33 cellular contexts compared by ENCODE assay signal in the genomic region with DNA sequence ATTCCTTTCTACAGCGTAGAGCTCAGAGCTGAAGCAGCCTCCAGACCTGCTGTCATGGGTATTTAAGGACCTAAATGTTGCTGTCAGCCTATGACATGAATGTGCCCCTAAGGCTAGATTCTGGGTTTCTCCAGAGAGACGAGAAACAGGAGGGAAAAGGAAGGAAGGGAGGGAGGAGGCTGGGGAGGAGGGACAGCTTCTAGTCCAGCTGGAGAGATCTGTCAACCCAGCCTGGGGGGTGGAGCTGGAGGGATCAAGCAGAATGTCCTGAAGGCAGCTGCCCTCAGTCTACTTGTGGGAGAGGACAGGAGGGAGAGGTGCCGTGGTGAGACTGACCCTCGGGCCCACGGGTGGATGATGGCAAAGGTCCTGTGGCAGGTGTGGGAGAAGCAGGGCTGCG. TPM values are rescaled to one million over a fixed set of nuclear protein-coding genes. Genes with fewer than 3 reads are reported as not detected.
DNase-seq lines count a peak whose midpoint lies in the region; ATAC-seq and TF ChIP-seq lines count a peak whose summit lies in the region.
"Had no signal": no experiment of that assay in that cellular context is flagged by ENCODE, and none has a peak within 500 bp of the region (broad histone marks: within the 10 kb centered on the region; RNA-seq: fewer than 3 reads in every experiment).

No MANE protein-coding gene starts in this region.

- peak overlapping the region; percentile 10 for H2AK5ac ChIP-seq in neuronal stem cell (ENCODE audit: low read depth, low read length)

- H3K4me3 ChIP-seq in dorsolateral prefrontal cortex: no peak overlapping the region
- no peak overlapping the region for H3K4me3 ChIP-seq in neuronal stem cell (ENCODE audit: low read length in 2 of 2)
- H3K4me3 ChIP-seq: ascending aorta, cardiac muscle cell, colonic mucosa, SJSA1 had no signal

- no peak overlapping the region for H2BK120ac ChIP-seq in neuronal stem cell (ENCODE audit: low read depth, low read length)

- in situ Hi-C loops in KBM-7 (cut with MboI; ENCODE audit: low pct_unique_long_range_greater_than_20kb, low sequenced_read_pairs): no loop called here

- H3K4me2 ChIP-seq in neuronal stem cell (ENCODE audit: insufficient read depth, low read length, poor library complexity, severe bottlenecking): no peak overlapping the region

- no peaks in the 10 kb centered on the region for H3K27me3 ChIP-seq in dorsolateral prefrontal cortex
- peaks cover 0 to 13% (median 0%) of the 10 kb centered on the region in 3 experiments for H3K27me3 ChIP-seq in neuronal stem cell (ENCODE audit: control insufficient read depth in 3 of 3, insufficient read depth in 3 of 3, low read depth in 1 of 3, low read length in 3 of 3)
- H3K27me3 ChIP-seq: ascending aorta, cardiac muscle cell, colonic mucosa had no signal

- H3K4me1 ChIP-seq in neuronal stem cell (ENCODE audit: control insufficient read depth in 2 of 2, insufficient read depth in 1 of 2, low read depth in 1 of 2, low read length in 2 of 2): peaks cover 33 to 37% of the 10 kb centered on the region in 2 donors
- H3K4me1 ChIP-seq: ascending aorta, colonic mucosa, SJSA1 had no signal

- TF ChIP-seq CTCF in dorsolateral prefrontal cortex (IDR thresholded peaks at IDR 0.05 in 54 of 56, conservative IDR thresholded peaks at IDR 0.05 in 2 of 56; ENCODE audit: low read depth in 1 of 56, partially characterized antibody in 56 of 56): no peak

- no peak overlapping the region for H3K9ac ChIP-seq in neuronal stem cell (ENCODE audit: low read depth, low read length, poor library complexity)

- H2AFZ ChIP-seq in neuronal stem cell (ENCODE audit: low read length): no peak overlapping the region

- ATAC-seq in GM19395 (IDR thresholded peaks at IDR 0.05; ENCODE audit: unreplicated experiment): no peak

- intact Hi-C loops in dorsolateral prefrontal cortex (cut with DNase I): no loop called here

- no peak overlapping the region for H4K8ac ChIP-seq in neuronal stem cell (ENCODE audit: low read depth, low read length)

- peak overlapping the region in 40 of 59 donors; percentile 0 to 81 (median 53) for H3K27ac ChIP-seq in dorsolateral prefrontal cortex
- H3K27ac ChIP-seq in neuronal stem cell (replicated peaks; ENCODE audit: low read length): no peak overlapping the region
- H3K27ac ChIP-seq: ascending aorta, cardiac muscle cell, colonic mucosa, SJSA1 had no signal

- no peaks in the 10 kb centered on the region for H3K9me3 ChIP-seq in neuronal stem cell (replicated peaks in 1 of 2; ENCODE audit: control insufficient read depth in 2 of 2, insufficient read depth in 1 of 2, low read depth in 1 of 2, low read length in 2 of 2)
- H3K9me3 ChIP-seq: ascending aorta, colonic mucosa, SJSA1 had no signal

- no peak overlapping the region for H4K91ac ChIP-seq in neuronal stem cell (ENCODE audit: low read depth, low read length, poor library complexity)

- peak overlapping the region; percentile 9 for H3K18ac ChIP-seq in neuronal stem cell (ENCODE audit: low read length)

- H3K36me3 ChIP-seq in neuronal stem cell (replicated peaks in 1 of 2; ENCODE audit: control insufficient read depth in 2 of 2, insufficient read depth in 2 of 2, low read length in 2 of 2): no peaks in the 10 kb centered on the region
- H3K36me3 ChIP-seq: ascending aorta, cardiac muscle cell, colonic mucosa, SJSA1 had no signal

- peak overlapping the region; percentile 39 for H2BK15ac ChIP-seq in neuronal stem cell (ENCODE audit: low read length)

- no peak overlapping the region for H3K4ac ChIP-seq in neuronal stem cell (ENCODE audit: low read length)

- no peak overlapping the region for H2BK12ac ChIP-seq in neuronal stem cell (ENCODE audit: low read length)

- no peak overlapping the region for H3K14ac ChIP-seq in neuronal stem cell (ENCODE audit: low read length)

- no peak overlapping the region for H3K23ac ChIP-seq in neuronal stem cell (ENCODE audit: low read depth, low read length, poor library complexity)

- no CpG with 5 or more reads among the region's 6 CpGs for WGBS in neuronal stem cell (ENCODE audit: extremely low coverage in 2 of 2, insufficient read length in 2 of 2, insufficient replicate concordance in 1 of 2), 2 donors

- DNase-seq in NCI-H510A treated with DMSO at 0.1 percent for 48 hours (lab: John Stamatoyannopoulos, UW) (peak; percentile 21), NCI-H510A (lab: John Stamatoyannopoulos, UW) (no peak), ELF-1 (ENCODE audit: low read depth, low spot score) (peak; percentile 43), dorsolateral prefrontal cortex (no peak), neuronal stem cell (ENCODE audit: low spot score) (no peak), NK-92 (lab: John Stamatoyannopoulos, UW; ENCODE audit: unreplicated experiment) (no peak), KBM-7 (no peak)
- DNase-seq: activated gamma-delta T cell; activated naive CD8-positive, alpha-beta T cell treated with anti-CD3 and anti-CD28 coated beads, Interleukin-2, amount 10 ng/mL, durations not matched to agents 7 days and 5 days; activated T-cell treated with anti-CD3 and anti-CD28 coated beads, Interleukin-2, amount 50 U/mL, for 24 hours; CD4-positive, CD25-positive, alpha-beta regulatory T cell; colonic mucosa; DND-41; effector memory CD4-positive, alpha-beta T cell; erythroblast; GOT3; NCI-H1092; NCI-H2029; NCI-H69; occipital lobe; stimulated activated CD4-positive, alpha-beta T cell treated with anti-CD3 and anti-CD28 coated beads, Interleukin-15, amount 100 ng/mL, for 24 hours; stimulated activated CD4-positive, alpha-beta T cell treated with anti-CD3 and anti-CD28 coated beads, Interleukin-4, amount 100 ng/mL, for 4 hours; trophoblast cell had no signal

- H2BK5ac ChIP-seq in neuronal stem cell (ENCODE audit: low read length): no peak overlapping the region

- H3K79me1 ChIP-seq in neuronal stem cell (ENCODE audit: low read depth, low read length): no peaks in the 10 kb centered on the region

RNA-seq across cellular contexts. Expression of gene DBH, which starts 1.1 kb away (rescaled TPM):
- 1 to 10 TPM in 98 of 120 experiments, under 1 TPM in 22; 0.32 to 4.4 (median 1.7) TPM for total RNA-seq in dorsolateral prefrontal cortex
- polyA plus RNA-seq in neuronal stem cell (2013, experiment 1 of 2): not detected
- polyA plus RNA-seq in neuronal stem cell (2013, experiment 2 of 2): not detected
- total RNA-seq: A172; activated naive CD8-positive, alpha-beta T cell treated with anti-CD3 and anti-CD28 coated beads, Interleukin-2, amount 10 ng/mL, durations not matched to agents 7 days and 5 days; ascending aorta; cardiac muscle cell; colonic mucosa; glomerular endothelial cell; HT-29; M059J; occipital lobe; pulmonary artery endothelial cell; SJSA1 had no signal
- polyA plus RNA-seq: CD4-positive, CD25-positive, alpha-beta regulatory T cell had no signal

RNA-seq across cellular contexts. Expression of gene FAM163B, which starts 25.9 kb away (rescaled TPM):
- 100 to 1,000 TPM in 78 of 120 experiments, 10 to 100 TPM in 42; 34.8 to 183 (median 111) TPM for total RNA-seq in dorsolateral prefrontal cortex
- 0.18 TPM for polyA plus RNA-seq in neuronal stem cell (2013, experiment 1 of 2)
- 0.12 TPM for polyA plus RNA-seq in neuronal stem cell (2013, experiment 2 of 2)
- total RNA-seq: A172; activated naive CD8-positive, alpha-beta T cell treated with anti-CD3 and anti-CD28 coated beads, Interleukin-2, amount 10 ng/mL, durations not matched to agents 7 days and 5 days; ascending aorta; CD4-positive, CD25-positive, alpha-beta regulatory T cell; glomerular endothelial cell; HT-29; M059J; pulmonary artery endothelial cell; SJSA1; T-helper 1 cell treated with Interleukin-12 subunit alpha and Interleukin-12 subunit beta and Interleukin-4 antibody, amounts not matched to agents 30 ng/mL and 1 ng/mL, for 36 hours had no signal
- polyA plus RNA-seq: cardiac muscle cell; CD4-positive, CD25-positive, alpha-beta regulatory T cell had no signal

Comparison
In these comparisons a context has a peak if more than half of its experiments do, and no peak if none do; other contexts are left out.
1. DNase-seq: peak in NCI-H510A treated with DMSO at 0.1 percent for 48 hours (single experiment) and ELF-1 (single experiment); none in NCI-H510A (single experiment), dorsolateral prefrontal cortex (0 of 10), neuronal stem cell (single experiment), NK-92 (single experiment) and KBM-7 (single experiment).